ENCODE assay signal across 1 cellular context in the genomic region with DNA sequence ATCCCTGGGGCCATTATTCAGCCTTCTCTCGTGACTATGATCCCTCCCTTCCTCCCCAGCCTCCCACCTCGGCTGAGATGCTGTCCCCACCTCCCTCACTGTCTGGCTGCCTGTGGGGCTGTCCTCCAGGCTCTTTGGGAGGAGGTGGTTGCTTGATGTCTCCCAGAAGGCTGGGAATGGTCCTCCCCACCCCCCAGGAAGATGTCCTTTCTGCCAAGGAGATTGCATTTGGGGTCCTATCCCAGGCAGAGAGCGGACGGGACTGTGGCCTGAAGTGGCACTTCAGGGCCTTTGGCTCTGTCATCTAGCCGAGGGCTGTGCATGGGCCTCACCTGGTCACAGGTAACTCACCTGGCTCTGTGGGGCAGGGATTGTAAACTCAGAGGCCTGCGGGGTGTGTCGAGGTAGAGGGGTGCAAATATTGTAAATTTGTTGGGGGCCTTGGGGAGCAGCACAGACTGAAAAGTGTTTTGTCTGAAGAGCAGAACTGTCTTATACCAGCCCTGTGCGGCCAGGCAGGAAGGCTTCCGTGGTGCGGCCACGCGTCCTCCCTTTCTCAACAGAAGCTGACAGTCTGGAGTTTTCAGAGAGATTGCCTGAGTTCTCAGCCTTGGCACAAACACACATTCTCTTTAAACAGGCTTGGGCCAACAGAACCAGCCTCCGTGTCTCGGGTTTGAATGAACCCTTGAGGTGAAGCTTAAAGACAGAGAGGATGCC.
TF ChIP-seq lines count a peak whose summit lies in the region.

No MANE protein-coding gene starts in this region.

TF ChIP-seq in K562, 482 proteins besides CTCF, POLR2A, EP300 and RAD21 (continued from another document):
- no peak for TF ChIP-seq E2F8 (IDR thresholded peaks at IDR 0.05; ENCODE audit: low read depth, partially characterized antibody)
- no peak for TF ChIP-seq SIN3A (IDR thresholded peaks at IDR 0.05; ENCODE audit: borderline replicate concordance in 2 of 2, control insufficient read depth in 1 of 2, low read depth in 2 of 2, low read length in 2 of 2)
- no peak for TF ChIP-seq ZNF224 (CRISPR knock-in tag; IDR thresholded peaks at IDR 0.05)
- TF ChIP-seq BRCA1 (IDR thresholded peaks at IDR 0.05): no peak
- TF ChIP-seq BRCA1 (CRISPR knock-in tag; IDR thresholded peaks at IDR 0.05): no peak
- no peak for TF ChIP-seq VEZF1 (CRISPR knock-in tag; IDR thresholded peaks at IDR 0.05)
- TF ChIP-seq CHD1 (IDR thresholded peaks at IDR 0.05; ENCODE audit: low read length): no peak
- no peak; the same call in 1 of the 2 replicates for TF ChIP-seq BACH1 (tag; IDR thresholded peaks at IDR 0.05)
- 0 out of 2 replicates have a peak, but pooled peaks have one; percentile 4 for TF ChIP-seq PYGO2 (tag; IDR thresholded peaks at IDR 0.05)
- no peak for TF ChIP-seq PTBP1 (IDR thresholded peaks at IDR 0.05; ENCODE audit: low read depth, low read length)
- no peak for TF ChIP-seq BMI1 (IDR thresholded peaks at IDR 0.05; ENCODE audit: low read length)
- no peak for TF ChIP-seq ZFPM2 (CRISPR knock-in tag; IDR thresholded peaks at IDR 0.05)
- no peak for TF ChIP-seq MLX (CRISPR knock-in tag; conservative IDR thresholded peaks at IDR 0.05)
- TF ChIP-seq ZEB2 (IDR thresholded peaks at IDR 0.05): peak; percentile 72
- peak; percentile 66; the same call in 1 of the 2 replicates for TF ChIP-seq ZNF263 (CRISPR knock-in tag; IDR thresholded peaks at IDR 0.05; ENCODE audit: borderline replicate concordance)
- TF ChIP-seq ZNF124 (CRISPR knock-in tag; IDR thresholded peaks at IDR 0.05): no peak
- TF ChIP-seq DMBX1 (CRISPR knock-in tag; IDR thresholded peaks at IDR 0.05; ENCODE audit: borderline replicate concordance): no peak
- no peak for TF ChIP-seq TRIM25 (IDR thresholded peaks at IDR 0.05; ENCODE audit: borderline replicate concordance)
